Comparison of ENCODE assay signal across 9 cellular contexts in the genomic region with DNA sequence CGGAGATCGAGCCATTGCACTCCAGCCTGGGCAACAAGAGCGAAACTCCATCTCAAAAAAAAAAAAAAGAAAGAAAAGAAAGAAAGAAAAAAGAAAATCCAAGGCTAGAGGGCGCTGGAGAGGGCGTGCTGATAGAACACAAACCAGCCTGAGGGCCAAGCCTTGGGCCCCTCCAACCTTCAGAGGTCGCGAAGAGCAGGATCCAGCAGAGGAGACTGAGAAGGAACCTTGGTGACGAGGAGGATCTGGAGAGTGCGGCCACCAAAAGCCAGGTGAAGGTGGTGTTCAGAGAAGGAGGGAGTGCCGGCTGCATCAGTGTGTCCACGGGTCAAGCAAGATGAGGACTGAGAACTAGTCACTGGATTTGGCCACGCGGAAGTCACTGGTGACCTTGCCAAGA. TPM values are rescaled to one million over a fixed set of nuclear protein-coding genes. Genes with fewer than 3 reads are reported as not detected.
DNase-seq lines count a peak whose midpoint lies in the region; ATAC-seq, FAIRE-seq and TF ChIP-seq lines count a peak whose summit lies in the region.
"Had no signal": no experiment of that assay in that cellular context is flagged by ENCODE, and none has a peak within 500 bp of the region (broad histone marks: within the 10 kb centered on the region; RNA-seq: fewer than 3 reads in every experiment).

No MANE protein-coding gene starts in this region.

- peak overlapping the region; percentile 35 to 53; a peak in 3 of 4 replicates for H3K9ac ChIP-seq in K562 (ENCODE audit: insufficient read depth in 1 of 2, low read depth in 2 of 2, low read length in 2 of 2)

- no peak for TF ChIP-seq EP300 in K562 (IDR thresholded peaks at IDR 0.05; ENCODE audit: low read length)

- no peaks in the 10 kb centered on the region for H3K9me3 ChIP-seq in K562 (replicated peaks; ENCODE audit: control insufficient read depth, insufficient read depth, low read depth, low read length)
- H3K9me3 ChIP-seq in osteoblast (ENCODE audit: low read depth, low read length) = no peaks in the 10 kb centered on the region

- peak overlapping the region; percentile 63 for H3K4me2 ChIP-seq in K562 (ENCODE audit: insufficient read depth, low read length)
- H3K4me2 ChIP-seq in osteoblast (ENCODE audit: insufficient read depth, low read length) = no peak overlapping the region

- DNase-seq in DMS 273 (lab: John Stamatoyannopoulos, UW; ENCODE audit: unreplicated experiment) (peak; percentile 61), DMS 273 treated with DMSO at 0.1 percent for 48 hours (lab: John Stamatoyannopoulos, UW) (no peak), MV-4-11 (lab: John Stamatoyannopoulos, UW) (peak; percentile 39), K562 (ENCODE audit: extremely low read depth in 1 of 4, low spot score in 3 of 4) (peak; percentile 30 to 76 (median 39)), osteoblast (ENCODE audit: insufficient read length, low spot score, missing footprints) (no peak), hypothalamus (lab: John Stamatoyannopoulos, UW) (no peak)

- H3K36me3 Mint-ChIP-seq in activated T-helper 17 cell treated with anti-CD3 and anti-CD28 coated beads, Interleukin-2, amount 50 U/mL, for 72 hours (ENCODE audit: low read depth) = no peaks in the 10 kb centered on the region

- TF ChIP-seq CTCF in K562 (IDR thresholded peaks at IDR 0.05 in 2 of 3, conservative IDR thresholded peaks at IDR 0.05 in 1 of 3; ENCODE audit: insufficient read depth in 2 of 3, low read depth in 1 of 3, low read length in 3 of 3) (peak; percentile 54 to 60 (median 59)), osteoblast (IDR thresholded peaks at IDR 0.05; ENCODE audit: extremely low read depth, low read depth, low read length) (peak; percentile 55)

- H3K4me3 ChIP-seq in K562 = no peak overlapping the region
- no peak overlapping the region for H3K4me3 ChIP-seq in osteoblast (ENCODE audit: insufficient read depth, low read length)

- TF ChIP-seq POLR2A in K562 (conservative IDR thresholded peaks at IDR 0.05) = no peak

- H3K4me3 Mint-ChIP-seq in activated T-helper 17 cell treated with anti-CD3 and anti-CD28 coated beads, Interleukin-2, amount 50 U/mL, for 72 hours = no peak overlapping the region

- no TSS peak for BruUV-seq in K562 (replicated peaks; lab: Mats Ljungman, UMichigan)

- H3K4me1 Mint-ChIP-seq in activated T-helper 17 cell treated with anti-CD3 and anti-CD28 coated beads, Interleukin-2, amount 50 U/mL, for 72 hours = peaks cover 18% of the 10 kb centered on the region

- in situ Hi-C loops in K562 (cut with MboI) = loop anchor here (5.0 kb wide), 1 partner anchor 357 kb away; a partner anchor contains a TSS

- H3K4me1 ChIP-seq in K562 (replicated peaks in 1 of 2; ENCODE audit: control insufficient read depth in 2 of 2, insufficient read depth in 2 of 2, low read length in 2 of 2) = peaks cover 37 to 50% of the 10 kb centered on the region in 2 experiments
- peaks cover 22% of the 10 kb centered on the region for H3K4me1 ChIP-seq in osteoblast (ENCODE audit: insufficient read depth, low read length)

- ATAC-seq in K562 (peak; percentile 30), GM18868 (IDR thresholded peaks at IDR 0.05; ENCODE audit: unreplicated experiment) (no peak)
- no peak for ATAC-seq in activated T-helper 17 cell treated with anti-CD3 and anti-CD28 coated beads, Interleukin-2, amount 50 U/mL, for 72 hours (replicated peaks)

- H3K36me3 ChIP-seq in K562 (ENCODE audit: control insufficient read depth, insufficient read depth, low read length) = no peaks in the 10 kb centered on the region
- no peaks in the 10 kb centered on the region for H3K36me3 ChIP-seq in osteoblast (ENCODE audit: insufficient read depth, low read length)

- H3K9me1 ChIP-seq in K562 (ENCODE audit: control insufficient read depth, insufficient read depth, low read length) = no peaks in the 10 kb centered on the region

- intact Hi-C loops in K562 (cut with micrococcal nuclease) = loop anchor here (5.0 to 10.0 kb wide), 3 partner anchors 87 to 545 kb away; a partner anchor contains a TSS

- H3K27ac Mint-ChIP-seq in activated T-helper 17 cell treated with anti-CD3 and anti-CD28 coated beads, Interleukin-2, amount 50 U/mL, for 72 hours = no peak overlapping the region

- H3K9me3 Mint-ChIP-seq in activated T-helper 17 cell treated with anti-CD3 and anti-CD28 coated beads, Interleukin-2, amount 50 U/mL, for 72 hours = no peaks in the 10 kb centered on the region

- peaks cover 9% of the 10 kb centered on the region for H3K79me2 ChIP-seq in K562 (ENCODE audit: control insufficient read depth, insufficient read depth, low read length)
- peaks cover 11% of the 10 kb centered on the region for H3K79me2 ChIP-seq in osteoblast (ENCODE audit: insufficient read depth, low read length)

- peak; percentile 23 for FAIRE-seq in K562 (lab: Jason Lieb, UNC)
- FAIRE-seq: A204.1 had no signal

- POLR2A ChIA-PET in K562 (lab: Yijun Ruan, JAX) = interaction anchor here (0.6 kb wide), 1 partner anchor 526 kb away, joined by 3 read pairs; no protein-coding TSS in a partner anchor

- 31% methylated on average over 8 of the region's 13 CpGs for WGBS in K562 (ENCODE audit: insufficient coverage, low coverage, missing lambda C conversion rate)

- H2AFZ ChIP-seq in K562 (ENCODE audit: low read depth, low read length) = peak overlapping the region; percentile 87
- peak overlapping the region; percentile 70 for H2AFZ ChIP-seq in osteoblast (ENCODE audit: low read length)

- CTCF ChIA-PET in K562 (lab: Yijun Ruan, JAX; ENCODE audit: low intra/inter-chr PET ratio) = interaction anchor here (0.7 to 0.8 kb wide), 3 partner anchors 86 to 267 kb away, joined by 4 to 5 read pairs (median 5); no protein-coding TSS in a partner anchor

- H3K27me3 ChIP-seq in K562 (ENCODE audit: control insufficient read depth in 2 of 2, insufficient read depth in 2 of 2, low read length in 2 of 2) = no peaks in the 10 kb centered on the region
- H3K27me3 ChIP-seq in osteoblast (ENCODE audit: insufficient read depth, low read length) = no peaks in the 10 kb centered on the region

- H4K20me1 ChIP-seq in K562 (replicated peaks; ENCODE audit: control insufficient read depth, insufficient read depth, low read length) (no peaks in the 10 kb centered on the region), osteoblast (ENCODE audit: insufficient read depth, low read length) (peaks cover 3% of the 10 kb centered on the region)

- H3K27ac ChIP-seq in K562 (ENCODE audit: extremely low read depth, low read depth, low read length) = peak overlapping the region; percentile 16; the same call in 2 of the 3 replicates
- no peak overlapping the region for H3K27ac ChIP-seq in osteoblast (ENCODE audit: low read depth, low read length)

- H3K27me3 Mint-ChIP-seq in activated T-helper 17 cell treated with anti-CD3 and anti-CD28 coated beads, Interleukin-2, amount 50 U/mL, for 72 hours = no peaks in the 10 kb centered on the region

- no peak for TF ChIP-seq RAD21 in K562 (CRISPR knock-in tag; conservative IDR thresholded peaks at IDR 0.05 in 1 of 2, IDR thresholded peaks at IDR 0.05 in 1 of 2)

TF ChIP-seq in K562, 482 proteins besides CTCF, POLR2A, EP300 and RAD21 (continues in another document):
- TF ChIP-seq, protein P1, sequence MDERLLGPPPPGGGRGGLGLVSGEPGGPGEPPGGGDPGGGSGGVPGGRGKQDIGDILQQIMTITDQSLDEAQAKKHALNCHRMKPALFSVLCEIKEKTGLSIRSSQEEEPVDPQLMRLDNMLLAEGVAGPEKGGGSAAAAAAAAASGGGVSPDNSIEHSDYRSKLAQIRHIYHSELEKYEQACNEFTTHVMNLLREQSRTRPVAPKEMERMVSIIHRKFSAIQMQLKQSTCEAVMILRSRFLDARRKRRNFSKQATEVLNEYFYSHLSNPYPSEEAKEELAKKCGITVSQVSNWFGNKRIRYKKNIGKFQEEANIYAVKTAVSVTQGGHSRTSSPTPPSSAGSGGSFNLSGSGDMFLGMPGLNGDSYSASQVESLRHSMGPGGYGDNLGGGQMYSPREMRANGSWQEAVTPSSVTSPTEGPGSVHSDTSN (CRISPR knock-in tag; IDR thresholded peaks at IDR 0.05; ENCODE audit: low read depth) = no peak
- TF ChIP-seq, protein P1 (tag; conservative IDR thresholded peaks at IDR 0.05; ENCODE audit: low read depth) = no peak
- peak; percentile 17; the same call in 1 of the 2 replicates for TF ChIP-seq MTA3 (IDR thresholded peaks at IDR 0.05; ENCODE audit: borderline replicate concordance)
- TF ChIP-seq SMC3 (conservative IDR thresholded peaks at IDR 0.05; ENCODE audit: insufficient read depth, low read depth, low read length) = no peak
- no peak for TF ChIP-seq U2AF1 (optimal IDR thresholded peaks at IDR 0.05; ENCODE audit: low read depth, low read length)
- TF ChIP-seq ESRRA (IDR thresholded peaks at IDR 0.05; ENCODE audit: borderline replicate concordance, low read depth) = peak; percentile 28; the same call in 1 of the 2 replicates

RNA-seq across cellular contexts. Expression of a gene that starts 4.1 kb away (rescaled TPM):
- 696 and 788 TPM in 2 replicates for total RNA-seq in K562 (2011; cell fraction: chromatin; rRNA removed; ENCODE audit: low replicate concordance)
- 257 and 323 TPM in 2 replicates for total RNA-seq in K562 (2011; cell fraction: nucleolus; rRNA removed)
- 362 and 396 TPM in 2 replicates for total RNA-seq in K562 (2011; cell fraction: nucleoplasm; rRNA removed)
- total RNA-seq in K562 (2014; rRNA removed) (193 and 202 TPM in 2 replicates), K562 (2014; rRNA removed; fragmentation: Illumina TruSeq; extraction: Trizol) (126 and 128 TPM in 2 replicates), K562 (2015; rRNA removed; fragmentation: Illumina TruSeq; extraction: Trizol) (115 and 120 TPM in 2 replicates), K562 (2021) (320 and 335 TPM in 2 replicates), osteoblast (332 and 340 TPM in 2 replicates)
- polyA plus RNA-seq in K562 (2011; rRNA removed) (52.4 and 68.0 TPM in 2 replicates), K562 (2014; fragmentation: Illumina TruSeq; extraction: Trizol) (144 and 150 TPM in 2 replicates), K562 (2014; fragmentation: Nextera tagmentation; extraction: Ambion mirVana) (10 to 100 TPM; 31.9 to 35.9 TPM), K562 (2014; rRNA removed) (85.1 and 95.4 TPM in 2 replicates)
- polyA plus RNA-seq in K562 (2011; cell fraction: cytosol; rRNA removed) = 95.8 and 115 TPM in 2 replicates
- 211 and 277 TPM in 2 replicates for polyA plus RNA-seq in K562 (2011; cell fraction: nucleus; rRNA removed)
- polyA plus RNA-seq in K562 (2012) = 149 and 168 TPM in 2 replicates
- 267 and 271 TPM in 2 replicates for polyA minus RNA-seq in K562 (2011; rRNA and poly(A)+ RNA removed)
- 299 and 452 TPM in 2 replicates for polyA minus RNA-seq in K562 (2011; cell fraction: cytosol; rRNA and poly(A)+ RNA removed)
- 110 and 238 TPM in 2 replicates for polyA minus RNA-seq in K562 (2011; cell fraction: nucleus; rRNA and poly(A)+ RNA removed)
- total RNA-seq in activated T-helper 17 cell treated with anti-CD3 and anti-CD28 coated beads, Interleukin-2, amount 50 U/mL, for 72 hours = 100 to 1,000 TPM; 319 to 383 TPM

Comparison
In these comparisons a context has a peak if more than half of its experiments do, and no peak if none do; other contexts are left out.
1. DNase-seq: peak in DMS 273 (single experiment), MV-4-11 (single experiment) and K562 (4 of 4); none in DMS 273 treated with DMSO at 0.1 percent for 48 hours (single experiment), osteoblast (single experiment) and hypothalamus (0 of 51).